Comparison of ENCODE assay signal across 1 cellular context in genomic region chr11:102111787-102112653, GRCh38.
TF ChIP-seq lines count a peak whose summit lies in the region.

No MANE protein-coding gene starts in this region.

TF ChIP-seq in HepG2, 621 proteins besides CTCF, POLR2A, EP300 and RAD21 (continued from another document and continues in another):
- TF ChIP-seq AFF4 (CRISPR knock-in tag; IDR thresholded peaks at IDR 0.05) (peak; percentile 76; the same call in 1 of the 2 replicates), FOXC1 (CRISPR knock-in tag; IDR thresholded peaks at IDR 0.05; ENCODE audit: borderline replicate concordance) (no peak), EED (CRISPR knock-in tag; IDR thresholded peaks at IDR 0.05) (no peak), PLRG1 (conservative IDR thresholded peaks at IDR 0.05) (no peak), ARNTL (CRISPR knock-in tag; IDR thresholded peaks at IDR 0.05) (peak; percentile 59; the same call in 1 of the 2 replicates), ZNF414 (CRISPR knock-in tag; IDR thresholded peaks at IDR 0.05) (peak; percentile 2; the same call in 1 of the 2 replicates), FOSL2 (CRISPR knock-in tag; IDR thresholded peaks at IDR 0.05) (peak; percentile 95), ZNF350 (CRISPR knock-in tag; IDR thresholded peaks at IDR 0.05; ENCODE audit: borderline replicate concordance, low read depth) (0 out of 2 replicates have a peak, but pooled peaks have one; percentile 3), ARNT2 (CRISPR knock-in tag; IDR thresholded peaks at IDR 0.05; ENCODE audit: low read depth) (0 out of 2 replicates have a peak, but pooled peaks have one; percentile 18), SOX5 (CRISPR knock-in tag; IDR thresholded peaks at IDR 0.05; ENCODE audit: borderline replicate concordance) (peak; percentile 54; the same call in 1 of the 2 replicates), THAP8 (CRISPR knock-in tag; IDR thresholded peaks at IDR 0.05; ENCODE audit: borderline replicate concordance) (no peak), ZNF441 (CRISPR knock-in tag; IDR thresholded peaks at IDR 0.05; ENCODE audit: borderline replicate concordance) (no peak), AHDC1 (CRISPR knock-in tag; IDR thresholded peaks at IDR 0.05; ENCODE audit: borderline replicate concordance) (no peak; the same call in 1 of the 2 replicates), HNF1A (IDR thresholded peaks at IDR 0.05; ENCODE audit: low read depth) (peak; percentile 65; the same call in 1 of the 2 replicates), HNF1A (CRISPR knock-in tag; IDR thresholded peaks at IDR 0.05; ENCODE audit: borderline replicate concordance) (peak; percentile 75; the same call in 1 of the 2 replicates), MED1 (CRISPR knock-in tag; IDR thresholded peaks at IDR 0.05) (peak; percentile 45), MIER3 (CRISPR knock-in tag; IDR thresholded peaks at IDR 0.05; ENCODE audit: borderline replicate concordance) (no peak), HMGXB3 (CRISPR knock-in tag; IDR thresholded peaks at IDR 0.05; ENCODE audit: borderline replicate concordance) (no peak; the same call in 1 of the 2 replicates), PHF21A (CRISPR knock-in tag; IDR thresholded peaks at IDR 0.05) (peak; percentile 53; the same call in 1 of the 2 replicates), MNT (IDR thresholded peaks at IDR 0.05) (0 out of 2 replicates have a peak, but pooled peaks have one; percentile 8)
- TF ChIP-seq, protein P1, sequence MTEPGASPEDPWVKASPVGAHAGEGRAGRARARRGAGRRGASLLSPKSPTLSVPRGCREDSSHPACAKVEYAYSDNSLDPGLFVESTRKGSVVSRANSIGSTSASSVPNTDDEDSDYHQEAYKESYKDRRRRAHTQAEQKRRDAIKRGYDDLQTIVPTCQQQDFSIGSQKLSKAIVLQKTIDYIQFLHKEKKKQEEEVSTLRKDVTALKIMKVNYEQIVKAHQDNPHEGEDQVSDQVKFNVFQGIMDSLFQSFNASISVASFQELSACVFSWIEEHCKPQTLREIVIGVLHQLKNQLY (CRISPR knock-in tag; IDR thresholded peaks at IDR 0.05): no peak; the same call in 1 of the 2 replicates
- TF ChIP-seq, protein P2, sequence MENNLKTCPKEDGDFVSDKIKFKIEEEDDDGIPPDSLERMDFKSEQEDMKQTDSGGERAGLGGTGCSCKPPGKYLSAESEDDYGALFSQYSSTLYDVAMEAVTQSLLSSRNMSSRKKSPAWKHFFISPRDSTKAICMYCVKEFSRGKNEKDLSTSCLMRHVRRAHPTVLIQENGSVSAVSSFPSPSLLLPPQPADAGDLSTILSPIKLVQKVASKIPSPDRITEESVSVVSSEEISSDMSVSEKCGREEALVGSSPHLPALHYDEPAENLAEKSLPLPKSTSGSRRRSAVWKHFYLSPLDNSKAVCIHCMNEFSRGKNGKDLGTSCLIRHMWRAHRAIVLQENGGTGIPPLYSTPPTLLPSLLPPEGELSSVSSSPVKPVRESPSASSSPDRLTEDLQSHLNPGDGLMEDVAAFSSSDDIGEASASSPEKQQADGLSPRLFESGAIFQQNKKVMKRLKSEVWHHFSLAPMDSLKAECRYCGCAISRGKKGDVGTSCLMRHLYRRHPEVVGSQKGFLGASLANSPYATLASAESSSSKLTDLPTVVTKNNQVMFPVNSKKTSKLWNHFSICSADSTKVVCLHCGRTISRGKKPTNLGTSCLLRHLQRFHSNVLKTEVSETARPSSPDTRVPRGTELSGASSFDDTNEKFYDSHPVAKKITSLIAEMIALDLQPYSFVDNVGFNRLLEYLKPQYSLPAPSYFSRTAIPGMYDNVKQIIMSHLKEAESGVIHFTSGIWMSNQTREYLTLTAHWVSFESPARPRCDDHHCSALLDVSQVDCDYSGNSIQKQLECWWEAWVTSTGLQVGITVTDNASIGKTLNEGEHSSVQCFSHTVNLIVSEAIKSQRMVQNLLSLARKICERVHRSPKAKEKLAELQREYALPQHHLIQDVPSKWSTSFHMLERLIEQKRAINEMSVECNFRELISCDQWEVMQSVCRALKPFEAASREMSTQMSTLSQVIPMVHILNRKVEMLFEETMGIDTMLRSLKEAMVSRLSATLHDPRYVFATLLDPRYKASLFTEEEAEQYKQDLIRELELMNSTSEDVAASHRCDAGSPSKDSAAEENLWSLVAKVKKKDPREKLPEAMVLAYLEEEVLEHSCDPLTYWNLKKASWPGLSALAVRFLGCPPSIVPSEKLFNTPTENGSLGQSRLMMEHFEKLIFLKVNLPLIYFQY (CRISPR knock-in tag; IDR thresholded peaks at IDR 0.05; ENCODE audit: borderline replicate concordance): peak; percentile 15; the same call in 1 of the 2 replicates
